In genomic region chr16:65122974-65123845, GRCh38 we compare ENCODE assay signal across 9 cellular contexts. TPM values are rescaled to one million over a fixed set of nuclear protein-coding genes. Genes with fewer than 3 reads are reported as not detected.
A peak's percentile ranks its signal among the peaks of the same experiment; 100 is the strongest.
DNase-seq lines count a peak whose midpoint lies in the region; ATAC-seq and TF ChIP-seq lines count a peak whose summit lies in the region.
"Had no signal": no experiment of that assay in that cellular context is flagged by ENCODE, and none has a peak within 500 bp of the region (broad histone marks: within the 10 kb centered on the region; RNA-seq: fewer than 3 reads in every experiment).

No MANE protein-coding gene starts in this region.

- no peak for ATAC-seq in HG03139 (IDR thresholded peaks at IDR 0.05; ENCODE audit: unreplicated experiment)

- POLR2A ChIA-PET in OCI-LY7 (lab: Charles Lee), result no interaction called here

- CTCF ChIA-PET in OCI-LY7 (lab: Charles Lee; ENCODE audit: unreplicated experiment), result no interaction called here

- intact Hi-C loops in sigmoid colon (cut with DNase I), result loop anchor here (2.0 kb wide), 1 partner anchor 1148 kb away; no protein-coding TSS in a partner anchor
- intact Hi-C loops in OCI-LY7 (cut with micrococcal nuclease; ENCODE audit: unreplicated experiment), result no loop called here

- H3K4me1 ChIP-seq in sigmoid colon (peaks cover 0 to 43% (median 16%) of the 10 kb centered on the region in 4 donors), OCI-LY7 (ENCODE audit: insufficient read depth, low read length, poor library complexity, severe bottlenecking) (peaks cover under 1% of the 10 kb centered on the region)

- H3K36me3 ChIP-seq in GM06990 (ENCODE audit: control insufficient read depth, insufficient read depth, low read length), result no peaks in the 10 kb centered on the region
- H3K36me3 ChIP-seq in sigmoid colon, result no peaks in the 10 kb centered on the region
- no peaks in the 10 kb centered on the region for H3K36me3 ChIP-seq in OCI-LY7 (ENCODE audit: insufficient read depth, low read length)

- no peaks in the 10 kb centered on the region for H4K20me1 ChIP-seq in OCI-LY7 (ENCODE audit: insufficient read depth, low read length)

- peak overlapping the region; percentile 83 to 93 (median 90) for H3K27ac ChIP-seq in sigmoid colon
- H3K27ac ChIP-seq in OCI-LY7 (ENCODE audit: low read depth, low read length, poor library complexity, severe bottlenecking), result no peak overlapping the region

- H3K4me2 ChIP-seq in OCI-LY7 (ENCODE audit: low read length), result no peak overlapping the region

- 1 to 2% methylated on average over 68 of the region's 68 CpGs for WGBS in sigmoid colon, 2 donors

- TF ChIP-seq POLR2A in sigmoid colon (IDR thresholded peaks at IDR 0.05), result no peak

- H3K4me3 ChIP-seq in GM06990 (replicated peaks; ENCODE audit: low read depth, low read length), result peak overlapping the region; percentile 5; the same call in 1 of the 2 replicates
- H3K4me3 ChIP-seq in iPS-11a (ENCODE audit: low read depth, low read length), result peak overlapping the region; percentile 50
- peak overlapping the region; percentile 49 to 80 (median 69) for H3K4me3 ChIP-seq in sigmoid colon
- H3K4me3 ChIP-seq in OCI-LY7 (ENCODE audit: low read depth, low read length, poor library complexity, severe bottlenecking), result no peak overlapping the region

- no peak overlapping the region for H2AFZ ChIP-seq in OCI-LY7 (ENCODE audit: low read length)

- no peaks in the 10 kb centered on the region for H3K9me3 ChIP-seq in sigmoid colon
- H3K9me3 ChIP-seq in OCI-LY7 (ENCODE audit: low read length), result no peaks in the 10 kb centered on the region

- TF ChIP-seq CTCF in GM06990 (IDR thresholded peaks at IDR 0.05; ENCODE audit: insufficient read depth, low read length, poor library complexity, severe bottlenecking) (no peak), sigmoid colon (IDR thresholded peaks at IDR 0.05) (no peak), OCI-LY7 (conservative IDR thresholded peaks at IDR 0.05; ENCODE audit: low read length) (no peak)

- no peaks in the 10 kb centered on the region for H3K79me2 ChIP-seq in OCI-LY7 (ENCODE audit: insufficient read depth, low read depth, low read length)

- no peaks in the 10 kb centered on the region for H3K27me3 ChIP-seq in GM06990 (replicated peaks; ENCODE audit: control insufficient read depth, insufficient read depth, low read length)
- no peaks in the 10 kb centered on the region for H3K27me3 ChIP-seq in sigmoid colon

- no peak for TF ChIP-seq EP300 in sigmoid colon (IDR thresholded peaks at IDR 0.05)

- no TSS peak for BruUV-seq in OCI-LY7 (replicated peaks; lab: Mats Ljungman, UMichigan)

- H3K9me2 ChIP-seq in OCI-LY7 (ENCODE audit: insufficient read depth, low read length), result no peaks in the 10 kb centered on the region

- DNase-seq in GM06990 (ENCODE audit: extremely low read depth, insufficient read length), result no peak
- DNase-seq in astrocyte of the hippocampus (ENCODE audit: low read depth, low spot score), result peak; percentile 73
- DNase-seq in sigmoid colon, result peak; percentile 87
- DNase-seq in activated CD4-positive, CD25-positive, alpha-beta regulatory T cell (lab: John Stamatoyannopoulos, UW), result no peak
- DNase-seq in COLO829 (ENCODE audit: low spot score), result no peak
- DNase-seq in OCI-LY7 (ENCODE audit: low spot score), result no peak

RNA-seq across cellular contexts. Expression of gene CDH11, which starts 1.3 kb away (rescaled TPM):
- total RNA-seq in sigmoid colon (100 to 1,000 TPM in 1 of 4 donors, 10 to 100 TPM in 3; 19.3 to 146 (median 28.2) TPM), OCI-LY7 (2022) (not detected in 2 replicates)
- polyA plus RNA-seq in sigmoid colon, result 1 to 10 TPM; 1.2 to 8.4 (median 4.6) TPM
- not detected in 2 replicates for total RNA-seq in OCI-LY7 (2014; rRNA removed; shearing (Covaris generic))
- total RNA-seq: activated CD8-positive, alpha-beta memory T cell treated with anti-CD3 and anti-CD28 coated beads for 36 hours had no signal

Comparison
In these comparisons a context has a peak if more than half of its experiments do, and no peak if none do; other contexts are left out.
1. DNase-seq: peak in astrocyte of the hippocampus (single experiment) and sigmoid colon (single experiment); none in GM06990 (single experiment), activated CD4-positive, CD25-positive, alpha-beta regulatory T cell (0 of 4), COLO829 (single experiment) and OCI-LY7 (single experiment).
2. RNA of gene CDH11, which starts 1.3 kb away (total RNA-seq): 19.3 to 146 TPM in sigmoid colon; not detected in OCI-LY7; every median in the first group is over 10 times any median in the second.